ENCODE assay signal across 27 cellular contexts in genomic region chr5:67265951-67266350, GRCh38.
A peak's percentile ranks its signal among the peaks of the same experiment; 100 is the strongest.
DNase-seq lines count a peak whose midpoint lies in the region; ATAC-seq and TF ChIP-seq lines count a peak whose summit lies in the region.
"Had no signal": no experiment of that assay in that cellular context is flagged by ENCODE, and none has a peak within 500 bp of the region (broad histone marks: within the 10 kb centered on the region; RNA-seq: fewer than 3 reads in every experiment).

No MANE protein-coding gene starts in this region.

- H3K4me3 ChIP-seq in esophagus muscularis mucosa (no peak overlapping the region), muscle layer of colon (ENCODE audit: low read depth in 1 of 2, low read length in 2 of 2) (no peak overlapping the region), tibial nerve (no peak overlapping the region)
- H3K4me3 ChIP-seq: A549; BLaER1 treated with 17β-estradiol and CSF1 and Interleukin-3, amounts not matched to agents 10 nM and 100 nM; GM23338; HAP-1 had no signal

- H3K4me3 Mint-ChIP-seq in activated CD4-positive, alpha-beta T cell treated with anti-CD3 and anti-CD28 coated beads for 36 hours = no peak overlapping the region
- H3K4me3 Mint-ChIP-seq: CD4-positive, alpha-beta T cell; GM23338; HFFc6 had no signal

- intact Hi-C loops in esophagus muscularis mucosa (cut with DNase I) = loop anchor here (5.0 kb wide), 1 partner anchor 426 kb away; no protein-coding TSS in a partner anchor
- intact Hi-C loops in activated CD4-positive, alpha-beta T cell treated with anti-CD3 and anti-CD28 coated beads for 36 hours (cut with DNase I, micrococcal nuclease) = no loop called here

- H3K27me3 ChIP-seq in esophagus muscularis mucosa = no peaks in the 10 kb centered on the region
- H3K27me3 ChIP-seq in muscle layer of colon (ENCODE audit: control insufficient read depth in 1 of 2, insufficient read depth in 2 of 2, low read length in 2 of 2) = no peaks in the 10 kb centered on the region
- no peaks in the 10 kb centered on the region for H3K27me3 ChIP-seq in tibial nerve
- H3K27me3 ChIP-seq: BLaER1 treated with 17β-estradiol and CSF1 and Interleukin-3, amounts not matched to agents 10 nM and 100 nM had no signal

- DNase-seq in amniotic epithelial cell (ENCODE audit: low read depth) (peak; percentile 88), esophagus muscularis mucosa (ENCODE audit: extremely low spot score) (no peak), tibial nerve (ENCODE audit: low spot score in 2 of 2) (no peak), NCI-H2196 treated with DMSO at 0.1 percent for 48 hours (lab: John Stamatoyannopoulos, UW; ENCODE audit: unreplicated experiment) (no peak)
- DNase-seq in activated CD4-positive, alpha-beta T cell treated with anti-CD3 and anti-CD28 coated beads for 36 hours = no peak
- DNase-seq: AML-193; CD4-positive, alpha-beta T cell; HFFc6; IMR-90; KG1; MM.1S; NCI-H1048; NCI-H1436; NCI-H187; NCI-H2081 treated with DMSO at 0.1 percent for 48 hours; NCI-H2171; NCI-H524 treated with DMSO at 0.1 percent for 48 hours; NCI-H82; NK-92 treated with Interleukin-12 subunit alpha and Interleukin-12 subunit beta, amount 100 ng/mL, for 24 hours; RPMI8226; SHP77 had no signal

- ATAC-seq in HG02763 (IDR thresholded peaks at IDR 0.05; ENCODE audit: unreplicated experiment) = no peak
- ATAC-seq in activated CD4-positive, alpha-beta T cell treated with anti-CD3 and anti-CD28 coated beads for 36 hours = no peak
- ATAC-seq: A549, GM23338 had no signal

- H3K9me3 Mint-ChIP-seq in activated CD4-positive, alpha-beta T cell treated with anti-CD3 and anti-CD28 coated beads for 36 hours (ENCODE audit: low read depth) = peaks cover 2% of the 10 kb centered on the region
- H3K9me3 Mint-ChIP-seq: CD4-positive, alpha-beta T cell; GM23338; HFFc6 had no signal

- POLR2A ChIA-PET in activated CD4-positive, alpha-beta T cell treated with anti-CD3 and anti-CD28 coated beads for 36 hours (lab: Charles Lee) = no interaction called here

- H3K9ac ChIP-seq in muscle layer of colon (ENCODE audit: low read length) = no peak overlapping the region
- H3K9ac ChIP-seq: BLaER1 treated with 17β-estradiol and CSF1 and Interleukin-3, amounts not matched to agents 10 nM and 100 nM had no signal

- TF ChIP-seq CTCF in esophagus muscularis mucosa (IDR thresholded peaks at IDR 0.05) = no peak
- no peak for TF ChIP-seq CTCF in tibial nerve (IDR thresholded peaks at IDR 0.05)

- H3K27ac Mint-ChIP-seq in activated CD4-positive, alpha-beta T cell treated with anti-CD3 and anti-CD28 coated beads for 36 hours = no peak overlapping the region
- H3K27ac Mint-ChIP-seq: CD4-positive, alpha-beta T cell; GM23338; HFFc6 had no signal

- H3K27ac ChIP-seq in esophagus muscularis mucosa (replicated peaks in 1 of 4) (peak overlapping the region in 3 of 4 donors; percentile 88 to 92 (median 91)), muscle layer of colon (ENCODE audit: low read depth, low read length) (peak overlapping the region; percentile 37), tibial nerve (peak overlapping the region; percentile 81 to 99 (median 98))
- H3K27ac ChIP-seq: BLaER1 treated with 17β-estradiol and CSF1 and Interleukin-3, amounts not matched to agents 10 nM and 100 nM had no signal

- TF ChIP-seq POLR2A in esophagus muscularis mucosa (IDR thresholded peaks at IDR 0.05; ENCODE audit: low read depth) = no peak
- TF ChIP-seq POLR2A in tibial nerve (IDR thresholded peaks at IDR 0.05) = no peak

- H3K4me1 Mint-ChIP-seq in activated CD4-positive, alpha-beta T cell treated with anti-CD3 and anti-CD28 coated beads for 36 hours = no peaks in the 10 kb centered on the region
- H3K4me1 Mint-ChIP-seq: GM23338 had no signal

- H3K36me3 ChIP-seq in esophagus muscularis mucosa = no peaks in the 10 kb centered on the region
- H3K36me3 ChIP-seq in muscle layer of colon (ENCODE audit: insufficient read depth, low read length) = no peaks in the 10 kb centered on the region
- no peaks in the 10 kb centered on the region for H3K36me3 ChIP-seq in tibial nerve
- H3K36me3 ChIP-seq: BLaER1 treated with 17β-estradiol and CSF1 and Interleukin-3, amounts not matched to agents 10 nM and 100 nM; HAP-1 had no signal

- H3K27me3 Mint-ChIP-seq in activated CD4-positive, alpha-beta T cell treated with anti-CD3 and anti-CD28 coated beads for 36 hours = no peaks in the 10 kb centered on the region
- H3K27me3 Mint-ChIP-seq: CD4-positive, alpha-beta T cell had no signal

- CTCF ChIA-PET in activated CD4-positive, alpha-beta T cell treated with anti-CD3 and anti-CD28 coated beads for 36 hours (lab: Charles Lee) = interaction anchor here (0.7 to 1.6 kb wide), 2 partner anchors 19 to 1756 kb away, joined by 3 to 4 read pairs; no protein-coding TSS in a partner anchor

- no peaks in the 10 kb centered on the region for H3K36me3 Mint-ChIP-seq in activated CD4-positive, alpha-beta T cell treated with anti-CD3 and anti-CD28 coated beads for 36 hours (ENCODE audit: low read depth)

- H3K9me3 ChIP-seq in esophagus muscularis mucosa (no peaks in the 10 kb centered on the region), muscle layer of colon (ENCODE audit: low read length) (no peaks in the 10 kb centered on the region), tibial nerve (no peaks in the 10 kb centered on the region)
- H3K9me3 ChIP-seq: A549, HAP-1 had no signal

- TF ChIP-seq EP300 in esophagus muscularis mucosa (IDR thresholded peaks at IDR 0.05) = no peak
- TF ChIP-seq EP300 in tibial nerve (IDR thresholded peaks at IDR 0.05) = no peak

- H3K4me1 ChIP-seq in esophagus muscularis mucosa = peaks cover 30 to 83% (median 77%) of the 10 kb centered on the region in 4 donors
- peaks cover 47% of the 10 kb centered on the region for H3K4me1 ChIP-seq in muscle layer of colon (ENCODE audit: insufficient read depth, low read length)
- peaks cover 6 to 64% (median 42%) of the 10 kb centered on the region in 4 donors for H3K4me1 ChIP-seq in tibial nerve
- H3K4me1 ChIP-seq: BLaER1 treated with 17β-estradiol and CSF1 and Interleukin-3, amounts not matched to agents 10 nM and 100 nM; HAP-1 had no signal

- WGBS in esophagus muscularis mucosa = 91% methylated on average over 1 of the region's 1 CpG
- 85 to 92% methylated on average over 1 of the region's 1 CpG for WGBS in tibial nerve, 2 donors

Comparison
In these comparisons a context has a peak if more than half of its experiments do, and no peak if none do; other contexts are left out.
1. H3K27ac ChIP-seq: peak in every context shown above with its lines; median percentile 98 in tibial nerve; 91 in esophagus muscularis mucosa; 37 in muscle layer of colon.